8 cellular contexts compared by ENCODE assay signal in the genomic region with DNA sequence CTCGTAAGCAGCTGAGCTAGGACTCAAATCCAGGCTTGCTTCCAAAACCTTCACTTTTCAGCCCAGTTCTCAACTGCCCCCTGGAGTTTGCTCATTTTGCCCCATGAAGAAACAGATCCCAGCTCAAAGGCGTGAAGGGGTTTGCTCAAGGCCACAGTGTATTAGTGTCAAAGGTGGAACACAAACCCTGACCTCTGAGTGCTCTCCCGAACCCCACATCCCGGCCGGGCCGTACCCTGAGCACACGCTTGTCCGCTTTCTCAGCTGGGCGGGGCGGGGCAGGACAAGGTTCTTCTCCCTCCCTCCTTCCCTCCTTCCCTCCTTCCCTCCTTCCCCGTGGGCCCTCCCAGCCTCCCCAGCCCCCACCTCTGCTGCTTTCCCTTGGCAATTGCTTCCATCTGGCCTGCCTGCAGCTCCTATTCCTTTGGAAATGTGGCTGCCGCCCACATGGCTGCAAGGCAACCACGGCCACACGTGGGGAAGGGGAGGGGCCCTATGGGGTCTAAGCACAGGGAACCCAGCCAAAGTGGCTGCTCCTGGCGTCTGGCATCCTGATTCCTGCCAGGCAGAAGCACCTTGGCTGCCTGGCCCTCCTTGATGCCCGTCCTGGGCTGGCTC. TPM values are rescaled to one million over a fixed set of nuclear protein-coding genes. Genes with fewer than 3 reads are reported as not detected.
DNase-seq lines count a peak whose midpoint lies in the region; ATAC-seq and TF ChIP-seq lines count a peak whose summit lies in the region.

No MANE protein-coding gene starts in this region.

- H3K27ac Mint-ChIP-seq in neural crest cell (ENCODE audit: unreplicated experiment) (peak overlapping the region; percentile 75), neural progenitor cell (no peak overlapping the region)
- H3K27ac Mint-ChIP-seq in stimulated activated memory B cell treated with anti-CD40 and anti-IgM and Interleukin-4, amounts not matched to agents 10 μg/mL and 1 μg/mL and 100 μg/mL, for 72 hours = no peak overlapping the region

- TF ChIP-seq EP300 in esophagus muscularis mucosa (IDR thresholded peaks at IDR 0.05) = no peak

- H3K4me1 Mint-ChIP-seq in neural crest cell (peaks cover 54% of the 10 kb centered on the region), neural progenitor cell (peaks cover 46% of the 10 kb centered on the region)
- H3K4me1 Mint-ChIP-seq in stimulated activated memory B cell treated with anti-CD40 and anti-IgM and Interleukin-4, amounts not matched to agents 10 μg/mL and 1 μg/mL and 100 μg/mL, for 72 hours = peaks cover 6% of the 10 kb centered on the region

- no peaks in the 10 kb centered on the region for H3K27me3 ChIP-seq in esophagus muscularis mucosa
- no peaks in the 10 kb centered on the region for H3K27me3 ChIP-seq in neural progenitor cell
- no peaks in the 10 kb centered on the region for H3K27me3 ChIP-seq in Karpas-422 (ENCODE audit: low read length)

- H3F3A ChIP-seq in neural progenitor cell (ENCODE audit: low read depth) = no peaks in the 10 kb centered on the region

- no peak for ATAC-seq in stimulated activated memory B cell treated with anti-CD40 and anti-IgM and Interleukin-4, amounts not matched to agents 10 μg/mL and 1 μg/mL and 100 μg/mL, for 72 hours

- H3K36me3 Mint-ChIP-seq in neural crest cell (ENCODE audit: low read depth) (no peaks in the 10 kb centered on the region), neural progenitor cell (peaks cover 1% of the 10 kb centered on the region)
- H3K36me3 Mint-ChIP-seq in stimulated activated memory B cell treated with anti-CD40 and anti-IgM and Interleukin-4, amounts not matched to agents 10 μg/mL and 1 μg/mL and 100 μg/mL, for 72 hours = no peaks in the 10 kb centered on the region

- H3K9me3 ChIP-seq in esophagus muscularis mucosa (no peaks in the 10 kb centered on the region), neural progenitor cell (ENCODE audit: low read depth) (no peaks in the 10 kb centered on the region), Karpas-422 (ENCODE audit: low read length) (no peaks in the 10 kb centered on the region)

- TF ChIP-seq POLR2A in esophagus muscularis mucosa (IDR thresholded peaks at IDR 0.05; ENCODE audit: low read depth) = no peak

- DNase-seq in AG09319 (ENCODE audit: extremely low read depth, low read depth) (peak; percentile 85), NCI-H446 treated with DMSO at 0.1 percent for 48 hours (lab: John Stamatoyannopoulos, UW) (peak; percentile 97), esophagus muscularis mucosa (ENCODE audit: extremely low spot score) (no peak), neural crest cell (ENCODE audit: low read depth, low spot score) (no peak), neural progenitor cell (ENCODE audit: low spot score) (no peak), Karpas-422 (no peak), cortex of kidney (lab: John Stamatoyannopoulos, UW) (no peak)

- H3K4me3 Mint-ChIP-seq in neural crest cell = peak overlapping the region; percentile 68
- no peak overlapping the region for H3K4me3 Mint-ChIP-seq in stimulated activated memory B cell treated with anti-CD40 and anti-IgM and Interleukin-4, amounts not matched to agents 10 μg/mL and 1 μg/mL and 100 μg/mL, for 72 hours
- H3K4me3 Mint-ChIP-seq in neural progenitor cell = no peak overlapping the region

- H2AFZ ChIP-seq in neural progenitor cell (replicated peaks) (no peak overlapping the region), Karpas-422 (ENCODE audit: low read length) (no peak overlapping the region)

- intact Hi-C loops in esophagus muscularis mucosa (cut with DNase I) = loop anchor here (5.0 kb wide), 2 partner anchors 47 to 58 kb away; no protein-coding TSS in a partner anchor

- H3K27me3 Mint-ChIP-seq in neural crest cell (ENCODE audit: low read depth) = no peaks in the 10 kb centered on the region
- H3K27me3 Mint-ChIP-seq in stimulated activated memory B cell treated with anti-CD40 and anti-IgM and Interleukin-4, amounts not matched to agents 10 μg/mL and 1 μg/mL and 100 μg/mL, for 72 hours = no peaks in the 10 kb centered on the region
- peaks cover 6% of the 10 kb centered on the region for H3K27me3 Mint-ChIP-seq in neural progenitor cell (ENCODE audit: insufficient read depth, low read depth)

- no peak overlapping the region for H3K9ac ChIP-seq in neural progenitor cell
- H3K9ac ChIP-seq in Karpas-422 (ENCODE audit: low read length) = no peak overlapping the region

- H3K9me2 ChIP-seq in Karpas-422 (replicated peaks; ENCODE audit: insufficient read depth, low read length) = no peaks in the 10 kb centered on the region

- H3K4me1 ChIP-seq in esophagus muscularis mucosa (peaks cover 69 to 83% (median 79%) of the 10 kb centered on the region in 4 donors), neural progenitor cell (peaks cover 32% of the 10 kb centered on the region), Karpas-422 (ENCODE audit: low read length) (peaks cover 5% of the 10 kb centered on the region; the same call in 1 of the 2 replicates)

- peaks cover 37% of the 10 kb centered on the region for H4K20me1 ChIP-seq in neural progenitor cell (ENCODE audit: low read depth)
- 0 out of 2 replicates have a peak, but pooled peaks cover 6% of the 10 kb centered on the region for H4K20me1 ChIP-seq in Karpas-422 (ENCODE audit: insufficient read depth, low read depth, low read length)

- H3K36me3 ChIP-seq in esophagus muscularis mucosa (no peaks in the 10 kb centered on the region), neural progenitor cell (no peaks in the 10 kb centered on the region), Karpas-422 (ENCODE audit: insufficient read depth, low read length) (no peaks in the 10 kb centered on the region)

- WGBS in esophagus muscularis mucosa = 29% methylated on average over 14 of the region's 16 CpGs

- TF ChIP-seq CTCF in AG09319 (IDR thresholded peaks at IDR 0.05; ENCODE audit: low read depth, low read length) (peak; percentile 50), esophagus muscularis mucosa (IDR thresholded peaks at IDR 0.05) (no peak), neural crest cell (conservative IDR thresholded peaks at IDR 0.05) (no peak), neural progenitor cell (IDR thresholded peaks at IDR 0.05) (no peak)

- H3K79me2 ChIP-seq in neural progenitor cell (ENCODE audit: low read depth) (peaks cover 27% of the 10 kb centered on the region), Karpas-422 (ENCODE audit: low read length) (peaks cover 4% of the 10 kb centered on the region; the same call in 1 of the 2 replicates)

- H3K4me2 ChIP-seq in neural progenitor cell (no peak overlapping the region), Karpas-422 (ENCODE audit: low read depth, low read length, poor library complexity, severe bottlenecking) (no peak overlapping the region)

- H3K9me3 Mint-ChIP-seq in neural crest cell = no peaks in the 10 kb centered on the region
- no peaks in the 10 kb centered on the region for H3K9me3 Mint-ChIP-seq in stimulated activated memory B cell treated with anti-CD40 and anti-IgM and Interleukin-4, amounts not matched to agents 10 μg/mL and 1 μg/mL and 100 μg/mL, for 72 hours
- H3K9me3 Mint-ChIP-seq in neural progenitor cell = no peaks in the 10 kb centered on the region

- H3K4me3 ChIP-seq in esophagus muscularis mucosa = peak overlapping the region; percentile 17 to 26 (median 22)
- no peak overlapping the region for H3K4me3 ChIP-seq in neural progenitor cell
- H3K4me3 ChIP-seq in Karpas-422 (ENCODE audit: low read length) = no peak overlapping the region

- peak overlapping the region; percentile 65 to 89 (median 86) for H3K27ac ChIP-seq in esophagus muscularis mucosa (replicated peaks in 1 of 4)
- no peak overlapping the region for H3K27ac ChIP-seq in neural progenitor cell
- H3K27ac ChIP-seq in Karpas-422 (ENCODE audit: low read length) = no peak overlapping the region

RNA-seq across cellular contexts. Expression of a gene that starts 4.1 kb away (rescaled TPM):
- total RNA-seq in esophagus muscularis mucosa = 10 to 100 TPM; 40.0 to 52.4 (median 40.5) TPM
- total RNA-seq in neural crest cell = 22.4 and 23.1 TPM in 2 replicates
- 13.0 and 17.9 TPM in 2 replicates for total RNA-seq in neural progenitor cell (ENCODE audit: low replicate concordance)
- total RNA-seq in Karpas-422 (2014; rRNA removed; shearing (Covaris generic); ENCODE audit: low replicate concordance) = 5.8 and 6.6 TPM in 2 replicates

RNA-seq across cellular contexts. Expression of a gene that starts 55.7 kb away (rescaled TPM):
- 10 to 100 TPM in 3 of 4 donors, 1 to 10 TPM in 1; 8.0 to 18.4 (median 14.3) TPM for total RNA-seq in esophagus muscularis mucosa
- 22.9 and 23.3 TPM in 2 replicates for total RNA-seq in neural crest cell
- total RNA-seq in neural progenitor cell (ENCODE audit: low replicate concordance) = 18.6 and 20.7 TPM in 2 replicates
- total RNA-seq in Karpas-422 (2014; rRNA removed; shearing (Covaris generic); ENCODE audit: low replicate concordance) = 17.6 and 18.3 TPM in 2 replicates

Comparison
In these comparisons a context has a peak if more than half of its experiments do, and no peak if none do; other contexts are left out.
1. DNase-seq: peak in AG09319 (single experiment) and NCI-H446 treated with DMSO at 0.1 percent for 48 hours (single experiment); none in esophagus muscularis mucosa (single experiment), neural crest cell (single experiment), neural progenitor cell (single experiment), Karpas-422 (single experiment) and cortex of kidney (single experiment).
2. H3K27ac ChIP-seq: peak in esophagus muscularis mucosa (4 of 4); none in neural progenitor cell (single experiment) and Karpas-422 (single experiment).
3. H3K4me3 ChIP-seq: peak in esophagus muscularis mucosa (4 of 4); none in neural progenitor cell (single experiment) and Karpas-422 (single experiment).